Comparison of ENCODE assay signal across 10 cellular contexts in genomic region chr1:19449454-19450228, GRCh38. TPM values are rescaled to one million over a fixed set of nuclear protein-coding genes. Genes with fewer than 3 reads are reported as not detected.
A peak's percentile ranks its signal among the peaks of the same experiment; 100 is the strongest.
DNase-seq lines count a peak whose midpoint lies in the region; ATAC-seq, FAIRE-seq and TF ChIP-seq lines count a peak whose summit lies in the region.
"Had no signal": no experiment of that assay in that cellular context is flagged by ENCODE, and none has a peak within 500 bp of the region (broad histone marks: within the 10 kb centered on the region; RNA-seq: fewer than 3 reads in every experiment).

No MANE protein-coding gene starts in this region.

- FAIRE-seq in A549 (lab: Jason Lieb, UNC), result no peak

- H3K4me1 Mint-ChIP-seq in endothelial cell (ENCODE audit: unreplicated experiment) (peaks cover 47% of the 10 kb centered on the region), Calu3 (ENCODE audit: low read depth, unreplicated experiment) (peaks cover 40% of the 10 kb centered on the region)

- H3K9me3 Mint-ChIP-seq in endothelial cell (ENCODE audit: unreplicated experiment) (no peaks in the 10 kb centered on the region), Calu3 (ENCODE audit: low read depth, unreplicated experiment) (no peaks in the 10 kb centered on the region)

- H3K4me3 ChIP-seq in A549 (no peak overlapping the region), Panc1 (ENCODE audit: low read depth in 2 of 2, low read length in 2 of 2) (peak overlapping the region in 1 of 2 experiments; percentile 20; a peak in 2 of 4 replicates), ovary (no peak overlapping the region)

- DNase-seq in A549 (ENCODE audit: low read depth in 1 of 2, low spot score in 1 of 2) (no peak), Panc1 (ENCODE audit: low read depth, low spot score) (no peak), endothelial cell (ENCODE audit: low spot score) (no peak), ovary (no peak), KBM-7 (no peak), Calu3 (no peak), ureter (ENCODE audit: low spot score) (no peak)
- DNase-seq: central memory CD4-positive, alpha-beta T cell; DMS79 treated with DMSO at 0.1 percent for 48 hours had no signal

- CTCF ChIA-PET in A549 (lab: Yijun Ruan, JAX) (interaction anchor here (0.7 to 1.9 kb wide), 2 partner anchors 11 to 59 kb away, joined by 3 to 5 read pairs; no protein-coding TSS in a partner anchor), Panc1 (lab: Charles Lee) (no interaction called here), Calu3 (lab: Charles Lee) (interaction anchor here (0.7 kb wide), 1 partner anchor 181 kb away, joined by 7 read pairs; no protein-coding TSS in a partner anchor)

- H3K36me3 ChIP-seq in Panc1 (ENCODE audit: control insufficient read depth, insufficient read depth, low read length), result no peaks in the 10 kb centered on the region
- no peaks in the 10 kb centered on the region for H3K36me3 ChIP-seq in ovary

- POLR2A ChIA-PET in A549 (lab: Yijun Ruan, JAX) (no interaction called here), Panc1 (lab: Charles Lee) (no interaction called here)

- H3K4me1 ChIP-seq in A549, result peaks cover 80% of the 10 kb centered on the region
- H3K4me1 ChIP-seq in Panc1 (ENCODE audit: control insufficient read depth, insufficient read depth, low read length), result peaks cover 97% of the 10 kb centered on the region
- H3K4me1 ChIP-seq in ovary (ENCODE audit: insufficient read depth), result peaks cover 60% of the 10 kb centered on the region

- TF ChIP-seq CTCF in A549 (IDR thresholded peaks at IDR 0.05) (no peak), Panc1 (IDR thresholded peaks at IDR 0.05) (no peak), endothelial cell (IDR thresholded peaks at IDR 0.05; ENCODE audit: unreplicated experiment) (no peak), ovary (IDR thresholded peaks at IDR 0.05) (no peak), Calu3 (IDR thresholded peaks at IDR 0.05; ENCODE audit: unreplicated experiment) (no peak)

- H3K27me3 Mint-ChIP-seq in endothelial cell (ENCODE audit: unreplicated experiment), result peaks cover 3% of the 10 kb centered on the region
- H3K27me3 Mint-ChIP-seq in Calu3 (ENCODE audit: unreplicated experiment), result no peaks in the 10 kb centered on the region

- H3K27me3 ChIP-seq in Panc1 (ENCODE audit: control insufficient read depth, insufficient read depth, low read length) (no peaks in the 10 kb centered on the region), ovary (no peaks in the 10 kb centered on the region)

- TF ChIP-seq EP300 in A549 (IDR thresholded peaks at IDR 0.05) (no peak), ovary (IDR thresholded peaks at IDR 0.05) (no peak)

- in situ Hi-C loops in Panc1 (cut with HindIII; ENCODE audit: low pct_unique_long_range_greater_than_20kb, low sequenced_read_pairs) (no loop called here), KBM-7 (cut with MboI; ENCODE audit: low pct_unique_long_range_greater_than_20kb, low sequenced_read_pairs) (no loop called here)

- H3K9me3 ChIP-seq in A549 (no peaks in the 10 kb centered on the region), Panc1 (ENCODE audit: control insufficient read depth, insufficient read depth, low read depth, low read length) (no peaks in the 10 kb centered on the region), ovary (no peaks in the 10 kb centered on the region)

- ATAC-seq in A549, result no peak
- no peak for ATAC-seq in Panc1
- ATAC-seq in HG02970 (IDR thresholded peaks at IDR 0.05; ENCODE audit: low FRiP score, unreplicated experiment), result no peak

- peak overlapping the region; percentile 21 for H3K27ac Mint-ChIP-seq in endothelial cell (ENCODE audit: unreplicated experiment)
- no peak overlapping the region for H3K27ac Mint-ChIP-seq in Calu3 (ENCODE audit: unreplicated experiment)

- intact Hi-C loops in Panc1 (cut with micrococcal nuclease; ENCODE audit: unreplicated experiment) (loop anchor here (10.0 kb wide), 1 partner anchor 195 kb away; the partner anchor contains the start of gene NBL1), ovary (cut with DNase I) (loop anchor here in 1 of 4 donors (10.0 kb wide), 1 partner anchor 55 kb away; no protein-coding TSS in a partner anchor), Calu3 (cut with micrococcal nuclease; ENCODE audit: unreplicated experiment) (no loop called here)

- H3K27ac ChIP-seq in A549 (peak overlapping the region in 1 of 2 experiments; percentile 78; a peak in 3 of 6 replicates), Panc1 (ENCODE audit: low read length) (peak overlapping the region; percentile 99), ovary (peak overlapping the region; percentile 68 to 89)

- no peak for TF ChIP-seq RAD21 in A549 (conservative IDR thresholded peaks at IDR 0.05 in 1 of 2, IDR thresholded peaks at IDR 0.05 in 1 of 2)

- H3K4me3 Mint-ChIP-seq in endothelial cell (ENCODE audit: unreplicated experiment), result no peak overlapping the region
- no peak overlapping the region for H3K4me3 Mint-ChIP-seq in Calu3 (ENCODE audit: low read depth, unreplicated experiment)

- H3K36me3 Mint-ChIP-seq in endothelial cell (ENCODE audit: low read depth, unreplicated experiment) (peaks cover 7% of the 10 kb centered on the region), Calu3 (ENCODE audit: insufficient read depth, unreplicated experiment) (peaks cover 15% of the 10 kb centered on the region)

- TF ChIP-seq POLR2A in A549 (IDR thresholded peaks at IDR 0.05; ENCODE audit: low read length) (no peak), ovary (IDR thresholded peaks at IDR 0.05) (no peak)

- H3K4me2 ChIP-seq in A549, result peak overlapping the region; percentile 81

- BruUV-seq in Panc1 (replicated peaks; lab: Mats Ljungman, UMichigan) (no TSS peak), Calu3 (replicated peaks; lab: Mats Ljungman, UMichigan) (no TSS peak)

- 86% methylated on average over 13 of the region's 13 CpGs for WGBS in A549 (ENCODE audit: missing lambda C conversion rate)
- 69 to 73% (median 71%) methylated on average over 13 of the region's 13 CpGs for WGBS in ovary, 3 donors

TF ChIP-seq in A549, 52 proteins besides CTCF, POLR2A, EP300 and RAD21:
- TF ChIP-seq CHD2 (IDR thresholded peaks at IDR 0.05; ENCODE audit: low read length, partially characterized antibody) (no peak), KDM5A (IDR thresholded peaks at IDR 0.05) (no peak)

RNA-seq across cellular contexts. Expression of gene CAPZB, which starts 35.7 kb away (rescaled TPM):
- polyA plus RNA-seq in A549 (2011; rRNA removed) (129 and 133 TPM in 2 replicates), A549 (2017; fragmentation: RNase III; extraction: RNeasy Plus Mini Kit Qiagen cat#74134 plus additional on column Dnase treatment) (281 to 306 TPM (median 296 TPM) in 3 replicates), ovary (100 to 1,000 TPM; 253 to 391 TPM)
- 133 and 152 TPM in 2 replicates for polyA plus RNA-seq in A549 (2012; cell fraction: cytosol; rRNA removed)
- polyA plus RNA-seq in A549 (2012; cell fraction: nucleus; rRNA removed), result 68.8 and 88.9 TPM in 2 replicates
- 76.6 and 87.0 TPM in 2 replicates for polyA minus RNA-seq in A549 (2011; rRNA and poly(A)+ RNA removed)
- total RNA-seq in Panc1 (2021; ENCODE audit: unreplicated experiment) (491 TPM), endothelial cell (ENCODE audit: unreplicated experiment) (414 TPM), ovary (100 to 1,000 TPM in 5 of 7 donors, 10 to 100 TPM in 2; 85.0 to 347 (median 258) TPM), Calu3 (2022) (198 and 207 TPM in 2 replicates), ureter (284 TPM)
- 494 TPM for polyA plus RNA-seq in Panc1 (2012; ENCODE audit: insufficient read length)
